In genomic region chr1:52943876-52944275, GRCh38 we compare ENCODE assay signal across 8 cellular contexts.
"Had no signal": no experiment of that assay in that cellular context is flagged by ENCODE, and none has a peak within 500 bp of the region (broad histone marks: within the 10 kb centered on the region; RNA-seq: fewer than 3 reads in every experiment).

No MANE protein-coding gene starts in this region.

- H3K27ac ChIP-seq: GM23248 had no signal

- H3K9ac ChIP-seq: GM23248 had no signal

- H3K36me3 ChIP-seq: HAP-1 had no signal

- H3K4me3 ChIP-seq: GM23248, HAP-1 had no signal

- H3K27me3 Mint-ChIP-seq: IgD-negative memory B cell had no signal

- H2AFZ ChIP-seq: GM23248 had no signal

- H3K9me3 Mint-ChIP-seq: HFFc6 had no signal

- ATAC-seq: HepG2 had no signal

- H3K4me3 Mint-ChIP-seq: HFFc6, IgD-negative memory B cell had no signal

- DNase-seq: H7, HFFc6, KG1 had no signal

- H3K27ac Mint-ChIP-seq: HFFc6 had no signal

- FAIRE-seq: HepG2, HTR-8/SVneo had no signal

- H3K4me1 ChIP-seq: HAP-1 had no signal

- H3K9me3 ChIP-seq: HAP-1 had no signal
